In genomic region chr17:55377885-55378284, GRCh38 we compare ENCODE assay signal across 17 cellular contexts.
"Had no signal": no experiment of that assay in that cellular context is flagged by ENCODE, and none has a peak within 500 bp of the region (broad histone marks: within the 10 kb centered on the region; RNA-seq: fewer than 3 reads in every experiment).

No MANE protein-coding gene starts in this region.

- DNase-seq: effector CD4-positive, alpha-beta T cell; endodermal cell; heart left ventricle; hippocampal formation; kidney glomerular epithelial cell; mammary epithelial cell; naive thymus-derived CD8-positive, alpha-beta T cell; psoas muscle; retina; right lobe of liver; stimulated activated CD4-positive, alpha-beta T cell treated with anti-CD3 and anti-CD28 coated beads, Interleukin-4, amount 100 ng/mL, for 1 hour; stimulated activated CD8-positive, alpha-beta memory T cell treated with anti-CD3 and anti-CD28 coated beads, Interleukin-4, amount 100 ng/mL, for 48 hours; stimulated activated naive CD8-positive, alpha-beta T cell treated with anti-CD3 and anti-CD28 coated beads, Interleukin-15, Interleukin-2, amounts not matched to agents 100 U/mL and 50 U/mL, for 24 hours; tibial artery; upper lobe of right lung had no signal

- ATAC-seq: esophagus mucosa; heart left ventricle; naive thymus-derived CD8-positive, alpha-beta T cell; psoas muscle; right lobe of liver; stimulated activated effector memory CD8-positive, alpha-beta T cell treated with anti-CD3 and anti-CD28 coated beads, Interleukin-12 subunit alpha, Interleukin-12 subunit beta, amount 100 ng/mL, for 72 hours; stimulated activated naive CD8-positive, alpha-beta T cell treated with anti-CD3 and anti-CD28 coated beads, Interleukin-15, Interleukin-2, amounts not matched to agents 100 U/mL and 50 U/mL, for 24 hours; upper lobe of right lung had no signal
